8 cellular contexts compared by ENCODE assay signal in genomic region chr7:99365318-99366141, GRCh38. TPM values are rescaled to one million over a fixed set of nuclear protein-coding genes. Genes with fewer than 3 reads are reported as not detected.
DNase-seq lines count a peak whose midpoint lies in the region; ATAC-seq and TF ChIP-seq lines count a peak whose summit lies in the region.

No MANE protein-coding gene starts in this region.

- H3T11ph ChIP-seq in H9 (ENCODE audit: low read length): no peak overlapping the region

- no peak overlapping the region for H4K5ac ChIP-seq in H9 (ENCODE audit: insufficient read length, low read depth, low read length)

- H3K4me2 ChIP-seq in H9 (ENCODE audit: insufficient read depth, insufficient read length, low read length): no peak overlapping the region

- no peak overlapping the region for H2AFZ ChIP-seq in H9 (ENCODE audit: low read length)

- H3K27me3 Mint-ChIP-seq in H9 (ENCODE audit: low read depth): no peaks in the 10 kb centered on the region
- no peaks in the 10 kb centered on the region for H3K27me3 Mint-ChIP-seq in activated CD4-positive, alpha-beta T cell treated with anti-CD3 and anti-CD28 coated beads for 36 hours
- H3K27me3 Mint-ChIP-seq in naive thymus-derived CD8-positive, alpha-beta T cell: no peaks in the 10 kb centered on the region

- peaks cover 12 to 60% (median 49%) of the 10 kb centered on the region in 3 experiments; a peak in 6 of 7 replicates for H3K36me3 Mint-ChIP-seq in H9 (ENCODE audit: insufficient read depth in 1 of 3, low read depth in 3 of 3)
- peaks cover 39% of the 10 kb centered on the region for H3K36me3 Mint-ChIP-seq in activated CD4-positive, alpha-beta T cell treated with anti-CD3 and anti-CD28 coated beads for 36 hours (ENCODE audit: low read depth)
- peaks cover 0 to 60% (median 4%) of the 10 kb centered on the region in 3 donors for H3K36me3 Mint-ChIP-seq in naive thymus-derived CD8-positive, alpha-beta T cell

- H3K23ac ChIP-seq in H9 (ENCODE audit: insufficient read length, low read depth, low read length): no peak overlapping the region

- no peak overlapping the region for H4K8ac ChIP-seq in H9 (replicated peaks; ENCODE audit: insufficient read length, low read depth, low read length)

- H2BK5ac ChIP-seq in H9 (ENCODE audit: insufficient read length, low read length): no peak overlapping the region

- H3K23me2 ChIP-seq in H9 (ENCODE audit: insufficient read length, low read depth, low read length, poor library complexity, severe bottlenecking): peaks cover 3% of the 10 kb centered on the region

- no peak overlapping the region for H3K18ac ChIP-seq in H9 (ENCODE audit: insufficient read length, low read depth, low read length)

- no peak overlapping the region; a peak in 1 of 5 replicates for H3K4me3 Mint-ChIP-seq in H9
- no peak overlapping the region for H3K4me3 Mint-ChIP-seq in activated CD4-positive, alpha-beta T cell treated with anti-CD3 and anti-CD28 coated beads for 36 hours
- no peak overlapping the region for H3K4me3 Mint-ChIP-seq in naive thymus-derived CD8-positive, alpha-beta T cell

- CTCF ChIA-PET in AG04450 (lab: Charles Lee): interaction anchor here (0.7 kb wide), 2 partner anchors 12 to 77 kb away, joined by 3 to 8 read pairs; no protein-coding TSS in a partner anchor
- CTCF ChIA-PET in activated CD4-positive, alpha-beta T cell treated with anti-CD3 and anti-CD28 coated beads for 36 hours (lab: Charles Lee): interaction anchor here (0.8 to 1.4 kb wide), 5 partner anchors 12 to 50 kb away, joined by 3 to 6 read pairs (median 4); no protein-coding TSS in a partner anchor

- H3K27ac ChIP-seq in AG04450 (ENCODE audit: low read depth, low read length) (no peak overlapping the region), H9 (ENCODE audit: insufficient read length, low read depth, low read length) (no peak overlapping the region)

- WGBS in H9 (ENCODE audit: extremely low coverage, insufficient read length, low lambda C conversion rate): no CpG with 5 or more reads among the region's 17 CpGs

- peak; percentile 93 for ATAC-seq in activated CD4-positive, alpha-beta T cell treated with anti-CD3 and anti-CD28 coated beads for 36 hours
- ATAC-seq in naive thymus-derived CD8-positive, alpha-beta T cell: peak; percentile 97 to 98

- H4K91ac ChIP-seq in H9 (ENCODE audit: insufficient read length, low read depth, low read length): no peak overlapping the region

- no peaks in the 10 kb centered on the region for H3K79me2 ChIP-seq in H9 (ENCODE audit: insufficient read depth, low read length)

- H2BK120ac ChIP-seq in H9 (ENCODE audit: low read depth, low read length, poor library complexity, severe bottlenecking): no peak overlapping the region

- no peaks in the 10 kb centered on the region for H3K27me3 ChIP-seq in AG04450 (ENCODE audit: control insufficient read depth, insufficient read depth, low read length)
- no peaks in the 10 kb centered on the region for H3K27me3 ChIP-seq in H9 (ENCODE audit: insufficient read depth, low read length)

- no peak overlapping the region for H2BK15ac ChIP-seq in H9 (ENCODE audit: low read depth, low read length)

- no peaks in the 10 kb centered on the region for H3K9me3 Mint-ChIP-seq in H9
- H3K9me3 Mint-ChIP-seq in activated CD4-positive, alpha-beta T cell treated with anti-CD3 and anti-CD28 coated beads for 36 hours (ENCODE audit: low read depth): no peaks in the 10 kb centered on the region
- no peaks in the 10 kb centered on the region for H3K9me3 Mint-ChIP-seq in naive thymus-derived CD8-positive, alpha-beta T cell

- TF ChIP-seq CTCF in AG04450 (IDR thresholded peaks at IDR 0.05; ENCODE audit: low read depth, low read length): peak; percentile 44
- TF ChIP-seq CTCF in H9 (conservative IDR thresholded peaks at IDR 0.05): peak; percentile 72

- no peak overlapping the region for H2AK5ac ChIP-seq in H9 (ENCODE audit: insufficient read length, low read length)

- no peaks in the 10 kb centered on the region for H4K20me1 ChIP-seq in H9 (ENCODE audit: control insufficient read depth, insufficient read depth, insufficient read length)

- no peak overlapping the region for H3K4ac ChIP-seq in H9 (ENCODE audit: low read depth, low read length)

- H3K4me1 ChIP-seq in H9 (ENCODE audit: insufficient read depth, low read length): peaks cover 3% of the 10 kb centered on the region; the same call in 1 of the 2 replicates

- H2BK20ac ChIP-seq in H9 (ENCODE audit: low read depth, low read length, poor library complexity, severe bottlenecking): no peak overlapping the region

- POLR2A ChIA-PET in AG04450 (lab: Yijun Ruan, JAX): no interaction called here
- POLR2A ChIA-PET in activated CD4-positive, alpha-beta T cell treated with anti-CD3 and anti-CD28 coated beads for 36 hours (lab: Charles Lee): interaction anchor here (0.5 kb wide), 1 partner anchor 769 kb away, joined by 4 read pairs; no protein-coding TSS in a partner anchor
- POLR2A ChIA-PET in naive thymus-derived CD8-positive, alpha-beta T cell (lab: Charles Lee): interaction anchor here (0.6 to 2.2 kb wide), 7 partner anchors 22 to 1065 kb away, joined by 3 to 8 read pairs (median 5); no protein-coding TSS in a partner anchor

- H2BK12ac ChIP-seq in H9 (ENCODE audit: insufficient read length, low read depth, low read length): no peak overlapping the region

- no peak overlapping the region for H3K14ac ChIP-seq in H9 (ENCODE audit: insufficient read depth, low read length)

- H3K9ac ChIP-seq in H9 (ENCODE audit: extremely low read depth, insufficient read length, low read length): no peak overlapping the region

- H3K27ac Mint-ChIP-seq in H9: peak overlapping the region in 1 of 3 experiments; percentile 51; a peak in 1 of 7 replicates
- H3K27ac Mint-ChIP-seq in activated CD4-positive, alpha-beta T cell treated with anti-CD3 and anti-CD28 coated beads for 36 hours: no peak overlapping the region
- peak overlapping the region in 7 of 10 donors; percentile 35 to 74 (median 65) for H3K27ac Mint-ChIP-seq in naive thymus-derived CD8-positive, alpha-beta T cell

- DNase-seq in AG04450 (ENCODE audit: low read depth, low spot score) (no peak), H9 (peak; percentile 80), dermis blood vessel endothelial cell (peak; percentile 62), DMS79 treated with DMSO at 0.1 percent for 48 hours (lab: John Stamatoyannopoulos, UW) (no peak), NCI-H2107 (lab: John Stamatoyannopoulos, UW) (no peak), putamen (ENCODE audit: low spot score) (no peak)
- DNase-seq in activated CD4-positive, alpha-beta T cell treated with anti-CD3 and anti-CD28 coated beads for 36 hours: peak; percentile 75
- DNase-seq in naive thymus-derived CD8-positive, alpha-beta T cell: peak; percentile 57 to 85 (median 64)

- no peaks in the 10 kb centered on the region for H3K79me1 ChIP-seq in H9 (ENCODE audit: insufficient read depth, low read depth, low read length, poor library complexity, severe bottlenecking)

- no peak overlapping the region for H3K4me3 ChIP-seq in AG04450 (ENCODE audit: low read depth, low read length)

- H3K56ac ChIP-seq in H9 (ENCODE audit: insufficient read length, low read depth, low read length): no peak overlapping the region

- intact Hi-C loops in activated CD4-positive, alpha-beta T cell treated with anti-CD3 and anti-CD28 coated beads for 36 hours (cut with DNase I, micrococcal nuclease): loop anchor here in 1 of 2 experiments (1.0 kb wide), 1 partner anchor 22 kb away; no protein-coding TSS in a partner anchor

- H3K4me1 Mint-ChIP-seq in H9: peaks cover 7 to 13% of the 10 kb centered on the region in 2 experiments
- no peaks in the 10 kb centered on the region for H3K4me1 Mint-ChIP-seq in activated CD4-positive, alpha-beta T cell treated with anti-CD3 and anti-CD28 coated beads for 36 hours
- peaks cover 0 to 7% (median under 1%) of the 10 kb centered on the region in 4 donors for H3K4me1 Mint-ChIP-seq in naive thymus-derived CD8-positive, alpha-beta T cell

- H3K9me3 ChIP-seq in AG04450 (ENCODE audit: control insufficient read depth, insufficient read depth, low read length) (no peaks in the 10 kb centered on the region; the same call in 1 of the 2 replicates), H9 (ENCODE audit: control insufficient read depth, low read depth, low read length) (no peaks in the 10 kb centered on the region)

RNA-seq across cellular contexts. Expression of gene ARPC1B, which starts 9.0 kb away (rescaled TPM):
- 190 and 245 TPM in 2 replicates for polyA plus RNA-seq in AG04450 (2011; rRNA removed)
- 69.5 and 83.5 TPM in 2 replicates for polyA minus RNA-seq in AG04450 (2011; rRNA and poly(A)+ RNA removed)
- total RNA-seq in H9 (2021) (56.3 and 60.7 TPM in 2 replicates), dermis blood vessel endothelial cell (464 and 901 TPM in 2 replicates)
- 100 to 1,000 TPM; 318 to 326 TPM for total RNA-seq in activated CD4-positive, alpha-beta T cell treated with anti-CD3 and anti-CD28 coated beads for 36 hours
- 100 to 1,000 TPM; 165 to 170 TPM for total RNA-seq in naive thymus-derived CD8-positive, alpha-beta T cell
- 100 to 1,000 TPM; 597 to 712 (median 662) TPM for polyA plus RNA-seq in naive thymus-derived CD8-positive, alpha-beta T cell

RNA-seq across cellular contexts. Expression of gene ARPC1A, which starts 39.8 kb away (rescaled TPM):
- polyA plus RNA-seq in AG04450 (2011; rRNA removed): 259 and 282 TPM in 2 replicates
- polyA minus RNA-seq in AG04450 (2011; rRNA and poly(A)+ RNA removed): 272 and 319 TPM in 2 replicates
- total RNA-seq in H9 (2021) (169 TPM in 2 replicates), dermis blood vessel endothelial cell (210 and 276 TPM in 2 replicates)
- total RNA-seq in activated CD4-positive, alpha-beta T cell treated with anti-CD3 and anti-CD28 coated beads for 36 hours: 10 to 100 TPM; 52.3 to 65.6 TPM
- total RNA-seq in naive thymus-derived CD8-positive, alpha-beta T cell: 10 to 100 TPM; 45.5 to 47.2 TPM
- polyA plus RNA-seq in naive thymus-derived CD8-positive, alpha-beta T cell: 10 to 100 TPM; 42.7 to 74.8 (median 63.6) TPM

RNA-seq across cellular contexts. Expression of gene PDAP1, which starts 42.9 kb away (rescaled TPM):
- polyA plus RNA-seq in AG04450 (2011; rRNA removed): 60.2 and 68.1 TPM in 2 replicates
- 19.4 and 24.3 TPM in 2 replicates for polyA minus RNA-seq in AG04450 (2011; rRNA and poly(A)+ RNA removed)
- total RNA-seq in H9 (2021): 150 and 160 TPM in 2 replicates
- total RNA-seq in activated CD4-positive, alpha-beta T cell treated with anti-CD3 and anti-CD28 coated beads for 36 hours: 100 to 1,000 TPM; 171 TPM
- 52.9 and 74.3 TPM in 2 replicates for total RNA-seq in dermis blood vessel endothelial cell
- 10 to 100 TPM; 70.2 to 75.1 TPM for total RNA-seq in naive thymus-derived CD8-positive, alpha-beta T cell
- polyA plus RNA-seq in naive thymus-derived CD8-positive, alpha-beta T cell: 10 to 100 TPM; 24.0 to 35.6 (median 33.4) TPM

RNA-seq across cellular contexts. Expression of gene BUD31, which starts 43.2 kb away (rescaled TPM):
- polyA plus RNA-seq in AG04450 (2011; rRNA removed): 82.3 and 96.8 TPM in 2 replicates
- 30.8 and 32.2 TPM in 2 replicates for polyA minus RNA-seq in AG04450 (2011; rRNA and poly(A)+ RNA removed)
- total RNA-seq in H9 (2021): 104 TPM in 2 replicates
- 100 to 1,000 TPM; 140 to 190 TPM for total RNA-seq in activated CD4-positive, alpha-beta T cell treated with anti-CD3 and anti-CD28 coated beads for 36 hours
- 76.4 and 86.7 TPM in 2 replicates for total RNA-seq in dermis blood vessel endothelial cell
- 10 to 100 TPM; 61.7 to 74.6 TPM for total RNA-seq in naive thymus-derived CD8-positive, alpha-beta T cell
- polyA plus RNA-seq in naive thymus-derived CD8-positive, alpha-beta T cell: 100 to 1,000 TPM; 151 to 216 (median 170) TPM

Comparison
In these comparisons a context has a peak if more than half of its experiments do, and no peak if none do; other contexts are left out.
1. DNase-seq: peak in H9 (single experiment), activated CD4-positive, alpha-beta T cell treated with anti-CD3 and anti-CD28 coated beads for 36 hours (single experiment), dermis blood vessel endothelial cell (single experiment) and naive thymus-derived CD8-positive, alpha-beta T cell (10 of 10); none in AG04450 (single experiment), DMS79 treated with DMSO at 0.1 percent for 48 hours (single experiment), NCI-H2107 (single experiment) and putamen (single experiment).